Comparison of ENCODE assay signal across 1 cellular context in the genomic region with DNA sequence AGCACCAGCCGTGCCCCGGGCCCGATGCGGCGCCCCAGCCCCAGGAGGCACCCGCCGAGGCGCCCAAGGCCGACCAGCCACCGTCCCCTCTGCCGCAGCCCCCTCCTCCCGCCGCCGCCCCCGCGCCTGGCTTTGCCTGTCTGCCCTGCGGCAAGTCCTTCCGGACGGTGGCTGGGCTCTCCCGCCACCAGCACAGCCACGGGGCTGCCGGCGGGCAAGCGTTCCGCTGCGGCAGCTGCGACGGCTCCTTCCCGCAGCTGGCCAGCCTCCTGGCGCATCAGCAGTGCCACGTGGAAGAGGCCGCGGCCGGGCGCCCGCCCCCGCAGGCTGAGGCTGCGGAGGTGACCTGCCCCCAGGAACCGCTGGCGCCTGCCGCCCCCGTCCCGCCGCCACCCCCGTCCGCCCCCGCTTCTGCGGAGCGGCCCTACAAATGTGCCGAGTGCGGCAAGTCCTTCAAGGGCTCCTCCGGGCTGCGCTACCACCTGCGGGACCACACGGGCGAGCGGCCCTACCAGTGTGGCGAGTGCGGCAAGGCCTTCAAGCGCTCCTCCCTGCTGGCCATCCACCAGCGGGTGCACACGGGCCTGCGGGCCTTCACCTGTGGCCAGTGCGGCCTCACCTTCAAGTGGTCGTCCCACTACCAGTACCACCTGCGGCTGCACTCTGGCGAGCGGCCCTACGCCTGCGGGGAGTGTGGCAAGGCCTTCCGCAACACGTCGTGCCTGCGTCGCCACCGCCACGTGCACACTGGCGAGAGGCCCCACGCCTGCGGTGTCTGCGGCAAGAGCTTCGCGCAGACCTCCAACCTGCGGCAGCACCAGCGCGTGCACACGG.
TF ChIP-seq lines count a peak whose summit lies in the region.

No MANE protein-coding gene starts in this region.

TF ChIP-seq in HepG2, 621 proteins besides CTCF, POLR2A, EP300 and RAD21:
- TF ChIP-seq SAFB2 (CRISPR knock-in tag; IDR thresholded peaks at IDR 0.05; ENCODE audit: borderline replicate concordance, low read depth) (no peak), RBFOX2 (IDR thresholded peaks at IDR 0.05; ENCODE audit: low read depth, low read length) (0 out of 2 replicates have a peak, but pooled peaks have one; percentile 38)
